1 cellular context compared by ENCODE assay signal in genomic region chr17:27977751-27978688, GRCh38.
TF ChIP-seq lines count a peak whose summit lies in the region.

No MANE protein-coding gene starts in this region.

TF ChIP-seq in H1, 55 proteins besides CTCF, POLR2A, EP300 and RAD21:
- TF ChIP-seq TAF7 (optimal IDR thresholded peaks at IDR 0.05; ENCODE audit: borderline replicate concordance, low read depth, low read length) (no peak), HDAC2 (IDR thresholded peaks at IDR 0.05; ENCODE audit: borderline replicate concordance in 1 of 2, low read depth in 2 of 2, low read length in 2 of 2) (no peak), NRF1 (IDR thresholded peaks at IDR 0.05; ENCODE audit: low read depth, low read length) (no peak), ATF3 (IDR thresholded peaks at IDR 0.05; ENCODE audit: insufficient read depth, low read depth, low read length) (no peak), HDAC6 (IDR thresholded peaks at IDR 0.05; ENCODE audit: low read depth, low read length) (no peak), RNF2 (IDR thresholded peaks at IDR 0.05; ENCODE audit: borderline replicate concordance, low read depth, low read length, missing control alignments, poor library complexity, severe bottlenecking) (no peak), GABPA (IDR thresholded peaks at IDR 0.05; ENCODE audit: borderline replicate concordance, insufficient read depth, low read length) (no peak), E2F6 (IDR thresholded peaks at IDR 0.05) (no peak), CREB1 (IDR thresholded peaks at IDR 0.05) (no peak), CTBP2 (IDR thresholded peaks at IDR 0.05; ENCODE audit: borderline replicate concordance, insufficient read depth, insufficient read length, low read length) (no peak), SAP30 (IDR thresholded peaks at IDR 0.05; ENCODE audit: insufficient read depth, insufficient replicate concordance, low read length) (no peak), SIRT6 (IDR thresholded peaks at IDR 0.05; ENCODE audit: low read length) (no peak), SIX5 (IDR thresholded peaks at IDR 0.05; ENCODE audit: low read depth, low read length) (no peak), SP1 (IDR thresholded peaks at IDR 0.05; ENCODE audit: low read depth, low read length) (no peak), MAX (IDR thresholded peaks at IDR 0.05) (no peak), EZH2 (IDR thresholded peaks at IDR 0.05; ENCODE audit: low read depth, low read length, severe bottlenecking) (no peak), POLR2AphosphoS5 (IDR thresholded peaks at IDR 0.05; ENCODE audit: low read depth, low read length) (no peak), JUND (IDR thresholded peaks at IDR 0.05; ENCODE audit: low read length) (no peak)
